Comparison of ENCODE assay signal across 11 cellular contexts in the genomic region with DNA sequence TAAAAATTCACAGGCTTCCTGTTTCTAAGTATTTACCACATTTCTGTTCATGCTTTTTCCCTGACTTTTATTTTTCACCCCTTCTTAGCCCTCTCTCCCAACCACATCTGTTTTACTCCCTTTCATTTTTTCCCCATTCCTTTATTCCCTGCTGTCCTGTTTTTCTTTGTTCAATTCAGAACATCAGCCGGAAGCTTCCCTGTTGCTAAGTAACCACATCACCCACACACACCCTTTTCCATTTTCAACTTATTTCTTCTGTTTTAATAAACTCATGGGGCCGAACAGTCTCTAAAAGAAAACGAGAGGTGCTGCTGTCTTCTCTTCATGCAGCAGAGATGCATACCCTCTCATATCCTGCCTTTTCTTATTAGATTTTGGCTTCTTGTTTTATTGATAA. TPM values are rescaled to one million over a fixed set of nuclear protein-coding genes. Genes with fewer than 3 reads are reported as not detected.
A peak's percentile ranks its signal among the peaks of the same experiment; 100 is the strongest.
DNase-seq lines count a peak whose midpoint lies in the region; TF ChIP-seq lines count a peak whose summit lies in the region.
"Had no signal": no experiment of that assay in that cellular context is flagged by ENCODE, and none has a peak within 500 bp of the region (broad histone marks: within the 10 kb centered on the region; RNA-seq: fewer than 3 reads in every experiment).

No MANE protein-coding gene starts in this region.

- peaks cover 27% of the 10 kb centered on the region for H3K4me1 ChIP-seq in MM.1S (ENCODE audit: low read length)
- peaks cover 27% of the 10 kb centered on the region for H3K4me1 ChIP-seq in smooth muscle cell (ENCODE audit: low read depth)

- peak overlapping the region; percentile 97 for H3K27ac Mint-ChIP-seq in osteocyte (ENCODE audit: unreplicated experiment)

- no peak for TF ChIP-seq CTCF in MM.1S (IDR thresholded peaks at IDR 0.05; ENCODE audit: low read length)
- TF ChIP-seq CTCF in cardiac fibroblast (IDR thresholded peaks at IDR 0.05; ENCODE audit: low read depth, low read length): no peak
- no peak for TF ChIP-seq CTCF in osteocyte (IDR thresholded peaks at IDR 0.05)
- no peak for TF ChIP-seq CTCF in smooth muscle cell (IDR thresholded peaks at IDR 0.05; ENCODE audit: borderline replicate concordance, insufficient read depth, poor library complexity, severe bottlenecking)
- TF ChIP-seq CTCF in GM10266 (IDR thresholded peaks at IDR 0.05; ENCODE audit: control insufficient read depth, insufficient read depth, low read depth, missing control alignments): no peak

- H3K27me3 ChIP-seq in MM.1S (replicated peaks; ENCODE audit: insufficient read depth, low read length): no peaks in the 10 kb centered on the region
- H3K27me3 ChIP-seq in smooth muscle cell (ENCODE audit: low read depth): no peaks in the 10 kb centered on the region

- H3K4me2 ChIP-seq in MM.1S (ENCODE audit: low read depth, low read length): peak overlapping the region; percentile 85
- no peak overlapping the region for H3K4me2 ChIP-seq in smooth muscle cell

- H3K36me3 Mint-ChIP-seq in osteocyte (ENCODE audit: unreplicated experiment): no peaks in the 10 kb centered on the region

- H3K27ac ChIP-seq in MM.1S (ENCODE audit: low read length) (no peak overlapping the region), smooth muscle cell (ENCODE audit: low read depth) (no peak overlapping the region)
- H3K27ac ChIP-seq: 22Rv1 had no signal

- H2AFZ ChIP-seq in MM.1S (ENCODE audit: low read length) (no peak overlapping the region), smooth muscle cell (ENCODE audit: low read depth) (no peak overlapping the region)

- no peaks in the 10 kb centered on the region for H3K27me3 Mint-ChIP-seq in osteocyte (ENCODE audit: unreplicated experiment)

- H3K9me3 ChIP-seq in MM.1S (replicated peaks; ENCODE audit: insufficient read depth, low read length) (no peaks in the 10 kb centered on the region), smooth muscle cell (replicated peaks; ENCODE audit: low read depth) (no peaks in the 10 kb centered on the region)

- H3K36me3 ChIP-seq in MM.1S (replicated peaks; ENCODE audit: insufficient read depth, low read length): no peaks in the 10 kb centered on the region
- no peaks in the 10 kb centered on the region for H3K36me3 ChIP-seq in smooth muscle cell (ENCODE audit: low read depth)

- H3K9ac ChIP-seq in MM.1S (ENCODE audit: low read length): no peak overlapping the region
- no peak overlapping the region for H3K9ac ChIP-seq in smooth muscle cell (ENCODE audit: low read depth)

- H3K9me2 ChIP-seq in MM.1S (replicated peaks; ENCODE audit: insufficient read depth, low read length): no peaks in the 10 kb centered on the region

- H3K4me1 Mint-ChIP-seq in osteocyte (ENCODE audit: unreplicated experiment): peaks cover 48% of the 10 kb centered on the region

- H3K4me3 ChIP-seq in MM.1S (ENCODE audit: low read length) (no peak overlapping the region), cardiac fibroblast (replicated peaks in 1 of 2; ENCODE audit: low read depth in 2 of 2, low read length in 2 of 2) (no peak overlapping the region), smooth muscle cell (no peak overlapping the region)

- H4K20me1 ChIP-seq in MM.1S (ENCODE audit: insufficient read depth, low read length) (no peaks in the 10 kb centered on the region), smooth muscle cell (ENCODE audit: low read depth) (no peaks in the 10 kb centered on the region)

- DNase-seq in DMS 273 (lab: John Stamatoyannopoulos, UW; ENCODE audit: unreplicated experiment) (peak; percentile 28), DMS 273 treated with DMSO at 0.1 percent for 48 hours (lab: John Stamatoyannopoulos, UW) (no peak), MM.1S (no peak), cardiac fibroblast (ENCODE audit: low read depth in 2 of 2) (peak; percentile 49 to 59), osteocyte (ENCODE audit: extremely low spot score, unreplicated experiment) (no peak), smooth muscle cell (lab: John Stamatoyannopoulos, UW; ENCODE audit: unreplicated experiment) (no peak), GM10266 (ENCODE audit: extremely low spot score) (no peak), NCI-H1417 treated with DMSO at 0.1 percent for 48 hours (lab: John Stamatoyannopoulos, UW) (no peak)
- DNase-seq: activated effector memory CD4-positive, alpha-beta T cell treated with anti-CD3 and anti-CD28 coated beads, Interleukin-2, amount 50 U/mL, for 16 hours; GF-D8 had no signal

- H3K4me3 Mint-ChIP-seq in osteocyte (ENCODE audit: unreplicated experiment): peak overlapping the region; percentile 11

- 88% methylated on average over 3 of the region's 3 CpGs for WGBS in smooth muscle cell (ENCODE audit: low lambda C conversion rate)

- peaks cover 14% of the 10 kb centered on the region; the same call in 1 of the 2 replicates for H3F3A ChIP-seq in MM.1S (ENCODE audit: insufficient read depth, low read length)
- no peaks in the 10 kb centered on the region for H3F3A ChIP-seq in smooth muscle cell (ENCODE audit: low read depth)

- H3K79me2 ChIP-seq in MM.1S (ENCODE audit: low read length) (no peaks in the 10 kb centered on the region), smooth muscle cell (ENCODE audit: low read depth) (no peaks in the 10 kb centered on the region)

- H3K9me3 Mint-ChIP-seq in osteocyte (ENCODE audit: unreplicated experiment): no peaks in the 10 kb centered on the region

RNA-seq across cellular contexts. Expression of gene CEP85L, which starts 53.5 kb away (rescaled TPM):
- total RNA-seq in osteocyte (10.4 and 10.6 TPM in 2 replicates), smooth muscle cell (65.6 and 66.4 TPM in 2 replicates)
- polyA plus RNA-seq in smooth muscle cell: 36.5 and 49.3 TPM in 2 replicates

Comparison
In these comparisons a context has a peak if more than half of its experiments do, and no peak if none do; other contexts are left out.
1. DNase-seq: peak in DMS 273 (single experiment) and cardiac fibroblast (2 of 2); none in DMS 273 treated with DMSO at 0.1 percent for 48 hours (single experiment), MM.1S (single experiment), osteocyte (single experiment), smooth muscle cell (single experiment), GM10266 (single experiment) and NCI-H1417 treated with DMSO at 0.1 percent for 48 hours (single experiment).